In genomic region chr14:100221419-100222218, GRCh38 we compare ENCODE assay signal across 8 cellular contexts. TPM values are rescaled to one million over a fixed set of nuclear protein-coding genes. Genes with fewer than 3 reads are reported as not detected.
A peak's percentile ranks its signal among the peaks of the same experiment; 100 is the strongest.
DNase-seq lines count a peak whose midpoint lies in the region; ATAC-seq and TF ChIP-seq lines count a peak whose summit lies in the region.

No MANE protein-coding gene starts in this region.

- H3K27ac Mint-ChIP-seq in CD4-positive, alpha-beta memory T cell, result no peak overlapping the region
- no peak overlapping the region for H3K27ac Mint-ChIP-seq in activated T-helper 2 cell treated with anti-CD3 and anti-CD28 coated beads, Interferon-gamma antibody, Interleukin-2, Interleukin-4, amounts not matched to agents 10 μg/mL and 5 μg/mL and 100 μg/mL, durations not matched to agents 14 hours and 24 hours and 36 hours

- H3K9me2 ChIP-seq in OCI-LY1 (ENCODE audit: low read depth, low read length), result no peaks in the 10 kb centered on the region

- 14 to 24% (median 16%) methylated on average over 16 of the region's 16 CpGs for WGBS in heart left ventricle, 4 donors

- intact Hi-C loops in CD4-positive, alpha-beta memory T cell (cut with micrococcal nuclease), result loop anchor here (1.0 kb wide), 2 partner anchors 16 to 28 kb away; no protein-coding TSS in a partner anchor
- intact Hi-C loops in activated T-helper 2 cell treated with anti-CD3 and anti-CD28 coated beads, Interferon-gamma antibody, Interleukin-2, Interleukin-4, amounts not matched to agents 10 μg/mL and 5 μg/mL and 100 μg/mL, durations not matched to agents 14 hours and 24 hours and 36 hours (cut with micrococcal nuclease), result loop anchor here (1.0 to 5.0 kb wide), 3 partner anchors 16 to 156 kb away; partner anchors contain the start of genes EVL and WDR25
- intact Hi-C loops in heart left ventricle (cut with DNase I), result no loop called here

- H3K9ac ChIP-seq in OCI-LY1 (ENCODE audit: low read length), result peak overlapping the region; percentile 43; the same call in 1 of the 2 replicates

- peaks cover 43% of the 10 kb centered on the region for H3K4me1 ChIP-seq in CD4-positive, alpha-beta memory T cell (ENCODE audit: insufficient read depth, low read length)
- H3K4me1 ChIP-seq in OCI-LY1 (ENCODE audit: insufficient read depth, low read length, severe bottlenecking), result peaks cover 17% of the 10 kb centered on the region
- peaks cover 0 to 49% (median 14%) of the 10 kb centered on the region in 12 donors for H3K4me1 ChIP-seq in heart left ventricle

- CTCF ChIA-PET in CD4-positive, alpha-beta memory T cell (lab: Charles Lee; ENCODE audit: partially characterized antibody), result interaction anchor here (0.8 to 7.4 kb wide), 10 partner anchors 9 to 239 kb away, joined by 3 to 94 read pairs (median 6); partner anchors contain the start of gene YY1

- peak; percentile 99 for ATAC-seq in GM19351 (IDR thresholded peaks at IDR 0.05; ENCODE audit: unreplicated experiment)
- peak; percentile 93 for ATAC-seq in HG03439 (IDR thresholded peaks at IDR 0.05; ENCODE audit: unreplicated experiment)
- ATAC-seq in heart left ventricle, result peak; percentile 63 to 83 (median 80)

- no peaks in the 10 kb centered on the region for H3K79me2 ChIP-seq in OCI-LY1 (ENCODE audit: insufficient read depth, low read length)

- H3K27me3 ChIP-seq in CD4-positive, alpha-beta memory T cell (ENCODE audit: insufficient read depth, low read length), result no peaks in the 10 kb centered on the region
- H3K27me3 ChIP-seq in OCI-LY1 (ENCODE audit: insufficient read depth, low read length), result no peaks in the 10 kb centered on the region
- H3K27me3 ChIP-seq in heart left ventricle, result no peaks in the 10 kb centered on the region

- H3K36me3 Mint-ChIP-seq in CD4-positive, alpha-beta memory T cell, result no peaks in the 10 kb centered on the region
- peaks cover 3% of the 10 kb centered on the region for H3K36me3 Mint-ChIP-seq in activated T-helper 2 cell treated with anti-CD3 and anti-CD28 coated beads, Interferon-gamma antibody, Interleukin-2, Interleukin-4, amounts not matched to agents 10 μg/mL and 5 μg/mL and 100 μg/mL, durations not matched to agents 14 hours and 24 hours and 36 hours (ENCODE audit: low read depth)

- peak overlapping the region; percentile 76 for H3K27ac ChIP-seq in CD4-positive, alpha-beta memory T cell (ENCODE audit: low read depth, low read length)
- no peak overlapping the region for H3K27ac ChIP-seq in OCI-LY1 (ENCODE audit: low read depth, low read length, poor library complexity, severe bottlenecking)
- peak overlapping the region in 11 of 12 donors; percentile 27 to 84 (median 53) for H3K27ac ChIP-seq in heart left ventricle

- H3K9me3 ChIP-seq in CD4-positive, alpha-beta memory T cell (ENCODE audit: control insufficient read depth in 1 of 2, low read length in 2 of 2), result no peaks in the 10 kb centered on the region
- H3K9me3 ChIP-seq in OCI-LY1 (ENCODE audit: low read length), result no peaks in the 10 kb centered on the region
- H3K9me3 ChIP-seq in heart left ventricle, result no peaks in the 10 kb centered on the region

- TF ChIP-seq CTCF in OCI-LY1 (IDR thresholded peaks at IDR 0.05; ENCODE audit: low read length), result no peak
- TF ChIP-seq CTCF in heart left ventricle (IDR thresholded peaks at IDR 0.05), result no peak

- no peaks in the 10 kb centered on the region for H3K9me3 Mint-ChIP-seq in CD4-positive, alpha-beta memory T cell
- no peaks in the 10 kb centered on the region for H3K9me3 Mint-ChIP-seq in activated T-helper 2 cell treated with anti-CD3 and anti-CD28 coated beads, Interferon-gamma antibody, Interleukin-2, Interleukin-4, amounts not matched to agents 10 μg/mL and 5 μg/mL and 100 μg/mL, durations not matched to agents 14 hours and 24 hours and 36 hours

- POLR2A ChIA-PET in CD4-positive, alpha-beta memory T cell (lab: Charles Lee; ENCODE audit: partially characterized antibody), result interaction anchor here (0.6 to 12.2 kb wide), 18 partner anchors 8 to 325 kb away, joined by 3 to 306 read pairs (median 6); partner anchors contain the start of genes EVL and YY1

- no peaks in the 10 kb centered on the region for H3K27me3 Mint-ChIP-seq in CD4-positive, alpha-beta memory T cell
- no peaks in the 10 kb centered on the region for H3K27me3 Mint-ChIP-seq in activated T-helper 2 cell treated with anti-CD3 and anti-CD28 coated beads, Interferon-gamma antibody, Interleukin-2, Interleukin-4, amounts not matched to agents 10 μg/mL and 5 μg/mL and 100 μg/mL, durations not matched to agents 14 hours and 24 hours and 36 hours (ENCODE audit: low read depth)

- H3K4me3 ChIP-seq in CD4-positive, alpha-beta memory T cell (ENCODE audit: low read length in 2 of 2), result peak overlapping the region; percentile 82 to 92
- H3K4me3 ChIP-seq in OCI-LY1 (ENCODE audit: low read depth, low read length, poor library complexity, severe bottlenecking) (peak overlapping the region; percentile 57), heart left ventricle (peak overlapping the region; percentile 6 to 68 (median 52))

- H2AFZ ChIP-seq in OCI-LY1 (ENCODE audit: low read length), result no peak overlapping the region

- peak; percentile 67 to 81 (median 76) for DNase-seq in CD4-positive, alpha-beta memory T cell
- DNase-seq in activated T-helper 2 cell treated with anti-CD3 and anti-CD28 coated beads, Interferon-gamma antibody, Interleukin-2, Interleukin-4, amounts not matched to agents 10 μg/mL and 5 μg/mL and 100 μg/mL, durations not matched to agents 14 hours and 24 hours and 36 hours (ENCODE audit: low spot score), result peak; percentile 68
- DNase-seq in heart left ventricle (peak in 4 of 5 donors; percentile 35 to 60 (median 43)), retina (peak; percentile 69)
- no peak for DNase-seq in NK-92 treated with Interleukin-12 subunit alpha and Interleukin-12 subunit beta, amount 100 ng/mL, for 24 hours (lab: John Stamatoyannopoulos, UW)

- no peaks in the 10 kb centered on the region for H3K36me3 ChIP-seq in CD4-positive, alpha-beta memory T cell (ENCODE audit: insufficient read depth, low read length)
- H3K36me3 ChIP-seq in OCI-LY1 (ENCODE audit: insufficient read depth, low read length), result no peaks in the 10 kb centered on the region
- H3K36me3 ChIP-seq in heart left ventricle, result no peaks in the 10 kb centered on the region

- TF ChIP-seq POLR2A in heart left ventricle (IDR thresholded peaks at IDR 0.05), result no peak

- peaks cover 7 to 29% (median 18%) of the 10 kb centered on the region in 4 donors for H3K4me1 Mint-ChIP-seq in CD4-positive, alpha-beta memory T cell
- peaks cover 8% of the 10 kb centered on the region for H3K4me1 Mint-ChIP-seq in activated T-helper 2 cell treated with anti-CD3 and anti-CD28 coated beads, Interferon-gamma antibody, Interleukin-2, Interleukin-4, amounts not matched to agents 10 μg/mL and 5 μg/mL and 100 μg/mL, durations not matched to agents 14 hours and 24 hours and 36 hours (ENCODE audit: low read depth)

- H3K4me3 Mint-ChIP-seq in CD4-positive, alpha-beta memory T cell, result no peak overlapping the region
- no peak overlapping the region for H3K4me3 Mint-ChIP-seq in activated T-helper 2 cell treated with anti-CD3 and anti-CD28 coated beads, Interferon-gamma antibody, Interleukin-2, Interleukin-4, amounts not matched to agents 10 μg/mL and 5 μg/mL and 100 μg/mL, durations not matched to agents 14 hours and 24 hours and 36 hours (ENCODE audit: low read depth)

- peak overlapping the region; percentile 63 for H3K4me2 ChIP-seq in OCI-LY1 (ENCODE audit: low read length)

- H4K20me1 ChIP-seq in OCI-LY1 (ENCODE audit: insufficient read depth, low read length), result no peaks in the 10 kb centered on the region; the same call in 1 of the 2 replicates

- H3F3A ChIP-seq in OCI-LY1 (ENCODE audit: insufficient read depth, low read length), result no peaks in the 10 kb centered on the region; the same call in 1 of the 2 replicates

RNA-seq across cellular contexts. Expression of gene YY1, which starts 17.3 kb away (rescaled TPM):
- 10 to 100 TPM; 85.5 to 90.3 TPM for total RNA-seq in CD4-positive, alpha-beta memory T cell
- 10 to 100 TPM in 1 of 2 donors, 1 to 10 TPM in 1; 8.9 to 23.4 TPM for polyA plus RNA-seq in CD4-positive, alpha-beta memory T cell
- 105 TPM in 2 replicates for total RNA-seq in activated T-helper 2 cell treated with anti-CD3 and anti-CD28 coated beads, Interferon-gamma antibody, Interleukin-2, Interleukin-4, amounts not matched to agents 10 μg/mL and 5 μg/mL and 100 μg/mL, durations not matched to agents 14 hours and 24 hours and 36 hours
- 10 to 100 TPM; 32.2 to 59.7 (median 46.0) TPM for total RNA-seq in heart left ventricle
- 10 to 100 TPM; 18.4 to 24.1 TPM for polyA plus RNA-seq in heart left ventricle

Comparison
In these comparisons a context has a peak if more than half of its experiments do, and no peak if none do; other contexts are left out.
1. intact Hi-C loops: an anchor here in CD4-positive, alpha-beta memory T cell (1.0 kb wide) and activated T-helper 2 cell treated with anti-CD3 and anti-CD28 coated beads, Interferon-gamma antibody, Interleukin-2, Interleukin-4, amounts not matched to agents 10 μg/mL and 5 μg/mL and 100 μg/mL, durations not matched to agents 14 hours and 24 hours and 36 hours (1.0 to 5.0 kb wide); none called in heart left ventricle.